In genomic region chr20:31570735-31571617, GRCh38 we compare ENCODE assay signal across 9 cellular contexts. TPM values are rescaled to one million over a fixed set of nuclear protein-coding genes. Genes with fewer than 3 reads are reported as not detected.
DNase-seq lines count a peak whose midpoint lies in the region; ATAC-seq and TF ChIP-seq lines count a peak whose summit lies in the region.
"Had no signal": no experiment of that assay in that cellular context is flagged by ENCODE, and none has a peak within 500 bp of the region (broad histone marks: within the 10 kb centered on the region; RNA-seq: fewer than 3 reads in every experiment).

No MANE protein-coding gene starts in this region.

- H3K27me3 ChIP-seq in CD4-positive, alpha-beta memory T cell (ENCODE audit: insufficient read depth, low read length), result no peaks in the 10 kb centered on the region
- H3K27me3 ChIP-seq in osteoblast (ENCODE audit: insufficient read depth, low read length), result no peaks in the 10 kb centered on the region

- H3K9me3 Mint-ChIP-seq in CD4-positive, alpha-beta memory T cell, result no peaks in the 10 kb centered on the region
- no peaks in the 10 kb centered on the region for H3K9me3 Mint-ChIP-seq in endothelial cell (ENCODE audit: unreplicated experiment)

- no peak overlapping the region for H3K4me3 ChIP-seq in CD4-positive, alpha-beta memory T cell (ENCODE audit: low read length in 2 of 2)
- H3K4me3 ChIP-seq in osteoblast (ENCODE audit: insufficient read depth, low read length), result no peak overlapping the region

- POLR2A ChIA-PET in CD4-positive, alpha-beta memory T cell (lab: Charles Lee; ENCODE audit: partially characterized antibody), result interaction anchor here (1.0 to 5.9 kb wide), 5 partner anchors 23 to 41 kb away, joined by 3 to 58 read pairs (median 32); partner anchors contain the start of gene ID1

- H3K79me2 ChIP-seq in osteoblast (ENCODE audit: insufficient read depth, low read length), result peaks cover 3% of the 10 kb centered on the region

- no peak overlapping the region for H2AFZ ChIP-seq in osteoblast (ENCODE audit: low read length)

- ATAC-seq in HG02840 (IDR thresholded peaks at IDR 0.05; ENCODE audit: low FRiP score, unreplicated experiment) (no peak), GM21723 (IDR thresholded peaks at IDR 0.05; ENCODE audit: unreplicated experiment) (no peak)

- no peak for DNase-seq in CD4-positive, alpha-beta memory T cell
- DNase-seq in NCI-H69 (lab: John Stamatoyannopoulos, UW) (peak; percentile 88), endothelial cell (ENCODE audit: low spot score) (no peak), osteoblast (ENCODE audit: insufficient read length, low spot score, missing footprints) (no peak), GDM1 (lab: John Stamatoyannopoulos, UW) (no peak)
- no peak for DNase-seq in activated effector memory CD4-positive, alpha-beta T cell treated with anti-CD3 and anti-CD28 coated beads, Interleukin-2, amount 50 U/mL, for 16 hours
- DNase-seq: NCI-H446 had no signal

- CTCF ChIA-PET in CD4-positive, alpha-beta memory T cell (lab: Charles Lee; ENCODE audit: partially characterized antibody), result interaction anchor here (2.6 to 35.9 kb wide), 4 partner anchors 7 to 90 kb away, joined by 12 to 1094 read pairs (median 82); partner anchors contain the start of gene ID1

- TF ChIP-seq CTCF in endothelial cell (IDR thresholded peaks at IDR 0.05; ENCODE audit: unreplicated experiment) (no peak), osteoblast (IDR thresholded peaks at IDR 0.05; ENCODE audit: extremely low read depth, low read depth, low read length) (no peak)

- no peaks in the 10 kb centered on the region for H3K9me3 ChIP-seq in CD4-positive, alpha-beta memory T cell (ENCODE audit: control insufficient read depth in 1 of 2, low read length in 2 of 2)
- no peaks in the 10 kb centered on the region for H3K9me3 ChIP-seq in osteoblast (ENCODE audit: low read depth, low read length)

- peaks cover 21% of the 10 kb centered on the region for H3K4me1 ChIP-seq in CD4-positive, alpha-beta memory T cell (ENCODE audit: insufficient read depth, low read length)
- H3K4me1 ChIP-seq in osteoblast (ENCODE audit: insufficient read depth, low read length), result peaks cover 44% of the 10 kb centered on the region

- H3K27ac Mint-ChIP-seq in CD4-positive, alpha-beta memory T cell, result peak overlapping the region; percentile 66 to 91 (median 74)
- peak overlapping the region; percentile 26 for H3K27ac Mint-ChIP-seq in endothelial cell (ENCODE audit: unreplicated experiment)

- H3K36me3 ChIP-seq in CD4-positive, alpha-beta memory T cell (ENCODE audit: insufficient read depth, low read length), result peaks cover 8% of the 10 kb centered on the region
- H3K36me3 ChIP-seq in osteoblast (ENCODE audit: insufficient read depth, low read length), result peaks cover 13% of the 10 kb centered on the region

- intact Hi-C loops in CD4-positive, alpha-beta memory T cell (cut with micrococcal nuclease), result no loop called here

- no peak overlapping the region for H3K4me2 ChIP-seq in osteoblast (ENCODE audit: insufficient read depth, low read length)

- H3K4me3 Mint-ChIP-seq in CD4-positive, alpha-beta memory T cell, result peak overlapping the region in 7 of 8 donors; percentile 21 to 87 (median 78)
- H3K4me3 Mint-ChIP-seq in endothelial cell (ENCODE audit: unreplicated experiment), result peak overlapping the region; percentile 42

- H4K20me1 ChIP-seq in osteoblast (ENCODE audit: insufficient read depth, low read length), result no peaks in the 10 kb centered on the region

- no peak overlapping the region for H3K27ac ChIP-seq in CD4-positive, alpha-beta memory T cell (ENCODE audit: low read depth, low read length)
- H3K27ac ChIP-seq in osteoblast (ENCODE audit: low read depth, low read length), result peak overlapping the region; percentile 55

- no peaks in the 10 kb centered on the region for H3K27me3 Mint-ChIP-seq in CD4-positive, alpha-beta memory T cell
- peaks cover 25% of the 10 kb centered on the region for H3K27me3 Mint-ChIP-seq in endothelial cell (ENCODE audit: unreplicated experiment)

- peaks cover 0 to 16% of the 10 kb centered on the region in 2 donors for H3K36me3 Mint-ChIP-seq in CD4-positive, alpha-beta memory T cell
- peaks cover 3% of the 10 kb centered on the region for H3K36me3 Mint-ChIP-seq in endothelial cell (ENCODE audit: low read depth, unreplicated experiment)

- peaks cover 13 to 37% (median 20%) of the 10 kb centered on the region in 4 donors for H3K4me1 Mint-ChIP-seq in CD4-positive, alpha-beta memory T cell
- peaks cover 27% of the 10 kb centered on the region for H3K4me1 Mint-ChIP-seq in endothelial cell (ENCODE audit: unreplicated experiment)

RNA-seq across cellular contexts. Expression of gene ID1, which starts 34.1 kb away (rescaled TPM):
- total RNA-seq in CD4-positive, alpha-beta memory T cell, result under 1 TPM in 1 of 2 experiments, not detected in 1; 0.50 TPM
- 1 to 10 TPM in 1 of 2 donors, under 1 TPM in 1; 0.49 to 1.4 TPM for polyA plus RNA-seq in CD4-positive, alpha-beta memory T cell
- total RNA-seq in endothelial cell (ENCODE audit: unreplicated experiment), result 85.2 TPM
- total RNA-seq in osteoblast, result 56.3 and 82.5 TPM in 2 replicates

RNA-seq across cellular contexts. Expression of gene HM13, which starts 56.7 kb away (rescaled TPM):
- 100 to 1,000 TPM; 133 to 156 TPM for total RNA-seq in CD4-positive, alpha-beta memory T cell
- polyA plus RNA-seq in CD4-positive, alpha-beta memory T cell, result 100 to 1,000 TPM; 166 to 171 TPM
- total RNA-seq in endothelial cell (ENCODE audit: unreplicated experiment) (153 TPM), osteoblast (85.8 and 91.1 TPM in 2 replicates)

Comparison
In these comparisons a context has a peak if more than half of its experiments do, and no peak if none do; other contexts are left out.
1. RNA of gene ID1, which starts 34.1 kb away (total RNA-seq): 85.2 TPM in endothelial cell (single experiment) and 56.3 to 82.5 TPM in osteoblast; 0.50 TPM in CD4-positive, alpha-beta memory T cell; every median in the first group is over 10 times any median in the second.